Comparison of ENCODE assay signal across 22 cellular contexts in the genomic region with DNA sequence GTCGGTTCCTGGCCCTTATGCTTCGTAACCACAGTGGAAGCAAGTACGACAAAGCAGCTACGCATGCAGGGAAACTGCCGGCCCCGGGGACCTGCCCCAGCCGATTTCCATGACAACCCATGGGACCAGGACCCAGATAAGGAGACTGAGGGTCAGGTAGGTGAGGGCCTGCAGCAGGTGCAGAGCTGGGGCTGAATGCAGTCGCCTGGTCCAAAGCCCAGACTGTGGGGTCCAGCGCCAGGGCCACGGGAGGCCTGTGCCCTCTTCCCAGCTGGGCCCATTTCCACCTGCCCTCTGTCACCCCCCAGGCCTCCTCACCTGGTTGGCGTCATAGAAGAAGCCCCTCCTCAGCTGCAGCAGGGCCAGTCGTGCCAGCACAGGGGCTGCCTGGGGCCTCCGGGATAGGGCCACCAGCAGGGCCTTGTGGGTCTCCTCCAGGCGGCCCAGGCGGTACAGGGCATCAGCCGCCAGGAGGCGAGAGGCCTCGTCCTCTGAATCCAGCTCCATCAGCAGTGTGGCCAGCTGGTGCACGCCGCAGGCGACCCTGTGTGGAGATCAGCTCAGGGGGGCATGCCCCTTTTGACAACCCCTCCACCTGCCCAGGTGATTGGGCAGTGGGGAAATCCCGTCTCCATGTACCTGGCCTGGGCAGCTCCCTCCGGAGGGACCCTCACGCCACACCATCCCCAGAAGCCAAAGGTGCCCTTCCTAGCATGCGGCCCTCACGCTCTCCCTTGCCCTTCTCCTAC. TPM values are rescaled to one million over a fixed set of nuclear protein-coding genes. Genes with fewer than 3 reads are reported as not detected.
DNase-seq lines count a peak whose midpoint lies in the region; ATAC-seq and TF ChIP-seq lines count a peak whose summit lies in the region.
"Had no signal": no experiment of that assay in that cellular context is flagged by ENCODE, and none has a peak within 500 bp of the region (broad histone marks: within the 10 kb centered on the region; RNA-seq: fewer than 3 reads in every experiment).

No MANE protein-coding gene starts in this region.

- no peak overlapping the region for H3K27ac ChIP-seq in GM23338 (ENCODE audit: low read depth)
- H3K27ac ChIP-seq: ascending aorta, RWPE1, tibial nerve, VCaP had no signal

- no peaks in the 10 kb centered on the region for H3K4me1 Mint-ChIP-seq in activated T-cell treated with anti-CD3 and anti-CD28 coated beads, Interleukin-2, amount 50 U/mL, for 72 hours (ENCODE audit: low read depth)
- peaks cover 7% of the 10 kb centered on the region; the same call in 1 of the 3 replicates for H3K4me1 Mint-ChIP-seq in GM23338
- H3K4me1 Mint-ChIP-seq in effector memory CD8-positive, alpha-beta T cell (ENCODE audit: low read depth in 2 of 2): peaks cover 0 to 6% of the 10 kb centered on the region in 2 donors
- H3K4me1 Mint-ChIP-seq: activated T-helper 17 cell treated with anti-CD3 and anti-CD28 coated beads, Interleukin-2, amount 50 U/mL, for 72 hours had no signal

- H3K4me1 ChIP-seq in GM23338 (ENCODE audit: insufficient read depth): peaks cover 6% of the 10 kb centered on the region; the same call in 1 of the 2 replicates
- H3K4me1 ChIP-seq: ascending aorta had no signal

- no peaks in the 10 kb centered on the region for H3K36me3 ChIP-seq in GM23338 (ENCODE audit: insufficient read depth)
- H3K36me3 ChIP-seq: ascending aorta, tibial nerve had no signal

- H3K27me3 Mint-ChIP-seq in activated T-cell treated with anti-CD3 and anti-CD28 coated beads, Interleukin-2, amount 50 U/mL, for 72 hours (ENCODE audit: low read depth): peaks cover 35% of the 10 kb centered on the region
- H3K27me3 Mint-ChIP-seq in GM23338 (ENCODE audit: insufficient read depth, low read depth, poor library complexity): peaks cover 3% of the 10 kb centered on the region
- H3K27me3 Mint-ChIP-seq in effector memory CD8-positive, alpha-beta T cell: peaks cover 32 to 50% of the 10 kb centered on the region in 2 donors

- peak; percentile 13 for DNase-seq in activated T-cell treated with anti-CD3 and anti-CD28 coated beads, Interleukin-2, amount 50 U/mL, for 1 hour
- DNase-seq in activated T-cell treated with anti-CD3 and anti-CD28 coated beads, Interleukin-2, amount 50 U/mL, for 72 hours: no peak
- DNase-seq in GM23338 (ENCODE audit: low spot score): peak; percentile 33
- peak in 1 of 2 donors; percentile 17 for DNase-seq in left colon
- DNase-seq in sciatic nerve (ENCODE audit: low spot score): peak; percentile 51
- DNase-seq in dermis blood vessel endothelial cell: no peak
- no peak for DNase-seq in effector memory CD8-positive, alpha-beta T cell
- DNase-seq: mammary epithelial cell; NCI-H146; NCI-H2227 treated with DMSO at 0.1 percent for 48 hours; NK-92 treated with Interleukin-12 subunit alpha and Interleukin-12 subunit beta, amount 100 ng/mL, for 24 hours had no signal

- no peak overlapping the region for H3K4me3 ChIP-seq in GM23338
- H3K4me3 ChIP-seq: ascending aorta, tibial nerve had no signal

- H3K27me3 ChIP-seq in GM23338 (ENCODE audit: insufficient read depth): peaks cover 3% of the 10 kb centered on the region; the same call in 1 of the 2 replicates

- H3F3A ChIP-seq in GM23338 (replicated peaks; ENCODE audit: low read depth): no peaks in the 10 kb centered on the region

- H2AFZ ChIP-seq in GM23338: no peak overlapping the region

- no peaks in the 10 kb centered on the region for H3K9me2 ChIP-seq in GM23338 (ENCODE audit: insufficient read depth)

- no peaks in the 10 kb centered on the region for H3K79me2 ChIP-seq in GM23338 (replicated peaks; ENCODE audit: insufficient read depth)

- intact Hi-C loops in left colon (cut with DNase I, micrococcal nuclease): no loop called here
- intact Hi-C loops in sciatic nerve (cut with DNase I): loop anchor here (5.0 kb wide), 1 partner anchor 370 kb away; no protein-coding TSS in a partner anchor

- peak in 1 of 2 experiments; percentile 36; a peak in 2 of 4 replicates for TF ChIP-seq CTCF in GM23338 (conservative IDR thresholded peaks at IDR 0.05; ENCODE audit: low read depth in 2 of 2)

- peaks cover 1 to 7% of the 10 kb centered on the region in 2 donors for H3K9me3 Mint-ChIP-seq in activated T-cell treated with anti-CD3 and anti-CD28 coated beads, Interleukin-2, amount 50 U/mL, for 72 hours
- peaks cover 74% of the 10 kb centered on the region for H3K9me3 Mint-ChIP-seq in GM23338
- H3K9me3 Mint-ChIP-seq in effector memory CD8-positive, alpha-beta T cell: peaks cover 2 to 5% of the 10 kb centered on the region in 2 donors

- H4K20me1 ChIP-seq in GM23338 (replicated peaks; ENCODE audit: insufficient read depth): no peaks in the 10 kb centered on the region

- no peak overlapping the region for H3K4me3 Mint-ChIP-seq in activated T-cell treated with anti-CD3 and anti-CD28 coated beads, Interleukin-2, amount 50 U/mL, for 72 hours
- H3K4me3 Mint-ChIP-seq in GM23338: no peak overlapping the region
- no peak overlapping the region for H3K4me3 Mint-ChIP-seq in effector memory CD8-positive, alpha-beta T cell
- H3K4me3 Mint-ChIP-seq: activated CD8-positive, alpha-beta T cell treated with anti-CD3 and anti-CD28 coated beads, Interleukin-2, amount 10 ng/mL, durations not matched to agents 7 days and 5 days; activated T-helper 17 cell treated with anti-CD3 and anti-CD28 coated beads, Interleukin-2, amount 50 U/mL, for 72 hours; CD8-positive, alpha-beta memory T cell; stimulated activated naive B cell treated with anti-CD40 and anti-IgM and Interleukin-4, amounts not matched to agents 10 μg/mL and 1 μg/mL and 100 μg/mL, for 72 hours; T-cell had no signal

- H3K36me3 Mint-ChIP-seq in activated T-cell treated with anti-CD3 and anti-CD28 coated beads, Interleukin-2, amount 50 U/mL, for 72 hours (ENCODE audit: insufficient read depth in 2 of 2): peaks cover 3% of the 10 kb centered on the region in 2 donors
- H3K36me3 Mint-ChIP-seq in GM23338 (ENCODE audit: low read depth): peaks cover 30% of the 10 kb centered on the region
- no peaks in the 10 kb centered on the region for H3K36me3 Mint-ChIP-seq in effector memory CD8-positive, alpha-beta T cell (ENCODE audit: insufficient read depth)

- ATAC-seq in activated T-cell treated with anti-CD3 and anti-CD28 coated beads, Interleukin-2, amount 50 U/mL, for 72 hours (replicated peaks in 1 of 2): no peak
- ATAC-seq in GM23338: peak; percentile 16; the same call in 2 of the 3 replicates
- peak; percentile 29 for ATAC-seq in left colon
- no peak for ATAC-seq in sciatic nerve
- no peak for ATAC-seq in effector memory CD8-positive, alpha-beta T cell (replicated peaks)
- ATAC-seq in HG03439 (IDR thresholded peaks at IDR 0.05; ENCODE audit: unreplicated experiment): no peak

- no peak overlapping the region for H3K27ac Mint-ChIP-seq in activated T-cell treated with anti-CD3 and anti-CD28 coated beads, Interleukin-2, amount 50 U/mL, for 72 hours
- no peak overlapping the region for H3K27ac Mint-ChIP-seq in GM23338
- H3K27ac Mint-ChIP-seq in effector memory CD8-positive, alpha-beta T cell: no peak overlapping the region
- H3K27ac Mint-ChIP-seq: activated CD8-positive, alpha-beta T cell treated with anti-CD3 and anti-CD28 coated beads, Interleukin-2, amount 10 ng/mL, durations not matched to agents 7 days and 5 days; activated T-helper 17 cell treated with anti-CD3 and anti-CD28 coated beads, Interleukin-2, amount 50 U/mL, for 72 hours; naive thymus-derived CD4-positive, alpha-beta T cell; stimulated activated naive B cell treated with anti-CD40 and anti-IgM and Interleukin-4, amounts not matched to agents 10 μg/mL and 1 μg/mL and 100 μg/mL, for 72 hours had no signal

- no peak overlapping the region for H3K4me2 ChIP-seq in GM23338

TF ChIP-seq in GM23338, 12 proteins besides CTCF, POLR2A, EP300 and RAD21 (continues in another document):
- TF ChIP-seq ZNF114 (CRISPR knock-in tag; IDR thresholded peaks at IDR 0.05): no peak
- no peak for TF ChIP-seq EZH2phosphoT487 (IDR thresholded peaks at IDR 0.05; ENCODE audit: unreplicated experiment)
- no peak for TF ChIP-seq NANOG (IDR thresholded peaks at IDR 0.05; ENCODE audit: borderline replicate concordance)
- no peak for TF ChIP-seq CREB1 (CRISPR knock-in tag; IDR thresholded peaks at IDR 0.05; ENCODE audit: low read depth)
- no peak for TF ChIP-seq STAT1 (IDR thresholded peaks at IDR 0.05; ENCODE audit: unreplicated experiment)
- TF ChIP-seq POLR2AphosphoS5 (IDR thresholded peaks at IDR 0.05; ENCODE audit: low read depth): no peak
- TF ChIP-seq ZNF331 (CRISPR knock-in tag; IDR thresholded peaks at IDR 0.05; ENCODE audit: low read depth): no peak
- TF ChIP-seq, protein P1, sequence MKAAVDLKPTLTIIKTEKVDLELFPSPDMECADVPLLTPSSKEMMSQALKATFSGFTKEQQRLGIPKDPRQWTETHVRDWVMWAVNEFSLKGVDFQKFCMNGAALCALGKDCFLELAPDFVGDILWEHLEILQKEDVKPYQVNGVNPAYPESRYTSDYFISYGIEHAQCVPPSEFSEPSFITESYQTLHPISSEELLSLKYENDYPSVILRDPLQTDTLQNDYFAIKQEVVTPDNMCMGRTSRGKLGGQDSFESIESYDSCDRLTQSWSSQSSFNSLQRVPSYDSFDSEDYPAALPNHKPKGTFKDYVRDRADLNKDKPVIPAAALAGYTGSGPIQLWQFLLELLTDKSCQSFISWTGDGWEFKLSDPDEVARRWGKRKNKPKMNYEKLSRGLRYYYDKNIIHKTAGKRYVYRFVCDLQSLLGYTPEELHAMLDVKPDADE (IDR thresholded peaks at IDR 0.05): no peak

RNA-seq across cellular contexts. Expression of gene TTC34, which starts 14.2 kb away (rescaled TPM):
- total RNA-seq in activated T-cell treated with anti-CD3 and anti-CD28 coated beads, Interleukin-2, amount 50 U/mL, for 72 hours: under 1 TPM; 0.43 to 0.88 TPM
- 0.31 and 0.35 TPM in 2 replicates for total RNA-seq in GM23338 (2014; rRNA removed; shearing (Covaris generic))
- 0.08 and 0.10 TPM in 2 replicates for polyA plus RNA-seq in GM23338 (2016; fragmentation: Nextera tagmentation; extraction: Ambion mirVana)
- total RNA-seq in left colon: under 1 TPM; 0.43 to 0.67 TPM
- total RNA-seq in sciatic nerve: 1.4 TPM
- total RNA-seq in dermis blood vessel endothelial cell: under 0.01 and 0.05 TPM in 2 replicates

Comparison
In these comparisons a context has a peak if more than half of its experiments do, and no peak if none do; other contexts are left out.
1. DNase-seq: peak in activated T-cell treated with anti-CD3 and anti-CD28 coated beads, Interleukin-2, amount 50 U/mL, for 1 hour (single experiment), GM23338 (single experiment) and sciatic nerve (single experiment); none in activated T-cell treated with anti-CD3 and anti-CD28 coated beads, Interleukin-2, amount 50 U/mL, for 72 hours (0 of 2), dermis blood vessel endothelial cell (single experiment) and effector memory CD8-positive, alpha-beta T cell (0 of 3).
2. ATAC-seq: peak in GM23338 (single experiment) and left colon (single experiment); none in activated T-cell treated with anti-CD3 and anti-CD28 coated beads, Interleukin-2, amount 50 U/mL, for 72 hours (0 of 2), sciatic nerve (single experiment), effector memory CD8-positive, alpha-beta T cell (single experiment) and HG03439 (single experiment).